Comparison of ENCODE assay signal across 1 cellular context in the genomic region with DNA sequence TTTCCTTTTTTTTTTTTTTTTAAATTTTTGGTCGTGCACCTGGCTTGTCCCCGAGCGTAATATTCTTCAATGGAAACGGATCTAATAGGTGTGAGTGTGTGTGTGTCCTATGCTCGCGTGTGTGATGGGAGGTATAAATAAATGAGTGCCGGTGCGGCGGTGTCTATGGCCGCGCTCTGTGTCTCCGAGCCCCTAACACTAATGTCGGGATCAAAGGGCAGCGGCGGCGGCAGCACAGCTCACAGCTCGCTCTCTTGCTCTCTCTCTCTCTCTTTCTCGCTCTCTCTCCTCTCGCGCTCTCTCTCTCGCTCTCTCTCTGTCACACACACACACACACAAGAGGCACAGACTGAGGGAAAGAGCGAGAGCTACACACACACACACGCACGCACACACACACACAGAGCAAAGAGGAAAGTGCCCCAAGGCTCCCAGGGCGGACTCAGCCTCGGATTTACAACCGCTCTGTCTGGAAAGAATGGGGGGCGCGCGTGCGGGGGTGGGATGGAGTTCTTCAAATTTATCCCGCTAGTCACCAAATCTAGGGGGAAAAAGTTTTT.
TF ChIP-seq lines count a peak whose summit lies in the region.

A gene with protein sequence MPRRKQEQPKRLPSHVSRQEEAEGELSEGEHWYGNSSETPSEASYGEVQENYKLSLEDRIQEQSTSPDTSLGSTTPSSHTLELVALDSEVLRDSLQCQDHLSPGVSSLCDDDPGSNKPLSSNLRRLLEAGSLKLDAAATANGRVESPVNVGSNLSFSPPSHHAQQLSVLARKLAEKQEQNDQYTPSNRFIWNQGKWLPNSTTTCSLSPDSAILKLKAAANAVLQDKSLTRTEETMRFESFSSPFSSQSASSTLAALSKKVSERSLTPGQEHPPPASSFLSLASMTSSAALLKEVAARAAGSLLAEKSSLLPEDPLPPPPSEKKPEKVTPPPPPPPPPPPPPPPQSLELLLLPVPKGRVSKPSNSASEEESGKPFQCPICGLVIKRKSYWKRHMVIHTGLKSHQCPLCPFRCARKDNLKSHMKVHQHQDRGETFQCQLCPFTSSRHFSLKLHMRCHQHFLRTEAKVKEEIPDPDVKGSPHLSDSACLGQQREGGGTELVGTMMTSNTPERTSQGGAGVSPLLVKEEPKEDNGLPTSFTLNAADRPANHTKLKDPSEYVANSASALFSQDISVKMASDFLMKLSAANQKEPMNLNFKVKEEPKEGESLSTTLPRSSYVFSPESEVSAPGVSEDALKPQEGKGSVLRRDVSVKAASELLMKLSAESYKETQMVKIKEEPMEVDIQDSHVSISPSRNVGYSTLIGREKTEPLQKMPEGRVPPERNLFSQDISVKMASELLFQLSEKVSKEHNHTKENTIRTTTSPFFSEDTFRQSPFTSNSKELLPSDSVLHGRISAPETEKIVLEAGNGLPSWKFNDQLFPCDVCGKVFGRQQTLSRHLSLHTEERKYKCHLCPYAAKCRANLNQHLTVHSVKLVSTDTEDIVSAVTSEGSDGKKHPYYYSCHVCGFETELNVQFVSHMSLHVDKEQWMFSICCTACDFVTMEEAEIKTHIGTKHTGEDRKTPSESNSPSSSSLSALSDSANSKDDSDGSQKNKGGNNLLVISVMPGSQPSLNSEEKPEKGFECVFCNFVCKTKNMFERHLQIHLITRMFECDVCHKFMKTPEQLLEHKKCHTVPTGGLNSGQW (minus strand): TSS at position 206 of the 560 bp plus-strand sequence. CDS start 416 bp downstream, outside the sequence.

TF ChIP-seq in HepG2, 621 proteins besides CTCF, POLR2A, EP300 and RAD21 (continued from another document and continues in another):
- TF ChIP-seq, protein P1, sequence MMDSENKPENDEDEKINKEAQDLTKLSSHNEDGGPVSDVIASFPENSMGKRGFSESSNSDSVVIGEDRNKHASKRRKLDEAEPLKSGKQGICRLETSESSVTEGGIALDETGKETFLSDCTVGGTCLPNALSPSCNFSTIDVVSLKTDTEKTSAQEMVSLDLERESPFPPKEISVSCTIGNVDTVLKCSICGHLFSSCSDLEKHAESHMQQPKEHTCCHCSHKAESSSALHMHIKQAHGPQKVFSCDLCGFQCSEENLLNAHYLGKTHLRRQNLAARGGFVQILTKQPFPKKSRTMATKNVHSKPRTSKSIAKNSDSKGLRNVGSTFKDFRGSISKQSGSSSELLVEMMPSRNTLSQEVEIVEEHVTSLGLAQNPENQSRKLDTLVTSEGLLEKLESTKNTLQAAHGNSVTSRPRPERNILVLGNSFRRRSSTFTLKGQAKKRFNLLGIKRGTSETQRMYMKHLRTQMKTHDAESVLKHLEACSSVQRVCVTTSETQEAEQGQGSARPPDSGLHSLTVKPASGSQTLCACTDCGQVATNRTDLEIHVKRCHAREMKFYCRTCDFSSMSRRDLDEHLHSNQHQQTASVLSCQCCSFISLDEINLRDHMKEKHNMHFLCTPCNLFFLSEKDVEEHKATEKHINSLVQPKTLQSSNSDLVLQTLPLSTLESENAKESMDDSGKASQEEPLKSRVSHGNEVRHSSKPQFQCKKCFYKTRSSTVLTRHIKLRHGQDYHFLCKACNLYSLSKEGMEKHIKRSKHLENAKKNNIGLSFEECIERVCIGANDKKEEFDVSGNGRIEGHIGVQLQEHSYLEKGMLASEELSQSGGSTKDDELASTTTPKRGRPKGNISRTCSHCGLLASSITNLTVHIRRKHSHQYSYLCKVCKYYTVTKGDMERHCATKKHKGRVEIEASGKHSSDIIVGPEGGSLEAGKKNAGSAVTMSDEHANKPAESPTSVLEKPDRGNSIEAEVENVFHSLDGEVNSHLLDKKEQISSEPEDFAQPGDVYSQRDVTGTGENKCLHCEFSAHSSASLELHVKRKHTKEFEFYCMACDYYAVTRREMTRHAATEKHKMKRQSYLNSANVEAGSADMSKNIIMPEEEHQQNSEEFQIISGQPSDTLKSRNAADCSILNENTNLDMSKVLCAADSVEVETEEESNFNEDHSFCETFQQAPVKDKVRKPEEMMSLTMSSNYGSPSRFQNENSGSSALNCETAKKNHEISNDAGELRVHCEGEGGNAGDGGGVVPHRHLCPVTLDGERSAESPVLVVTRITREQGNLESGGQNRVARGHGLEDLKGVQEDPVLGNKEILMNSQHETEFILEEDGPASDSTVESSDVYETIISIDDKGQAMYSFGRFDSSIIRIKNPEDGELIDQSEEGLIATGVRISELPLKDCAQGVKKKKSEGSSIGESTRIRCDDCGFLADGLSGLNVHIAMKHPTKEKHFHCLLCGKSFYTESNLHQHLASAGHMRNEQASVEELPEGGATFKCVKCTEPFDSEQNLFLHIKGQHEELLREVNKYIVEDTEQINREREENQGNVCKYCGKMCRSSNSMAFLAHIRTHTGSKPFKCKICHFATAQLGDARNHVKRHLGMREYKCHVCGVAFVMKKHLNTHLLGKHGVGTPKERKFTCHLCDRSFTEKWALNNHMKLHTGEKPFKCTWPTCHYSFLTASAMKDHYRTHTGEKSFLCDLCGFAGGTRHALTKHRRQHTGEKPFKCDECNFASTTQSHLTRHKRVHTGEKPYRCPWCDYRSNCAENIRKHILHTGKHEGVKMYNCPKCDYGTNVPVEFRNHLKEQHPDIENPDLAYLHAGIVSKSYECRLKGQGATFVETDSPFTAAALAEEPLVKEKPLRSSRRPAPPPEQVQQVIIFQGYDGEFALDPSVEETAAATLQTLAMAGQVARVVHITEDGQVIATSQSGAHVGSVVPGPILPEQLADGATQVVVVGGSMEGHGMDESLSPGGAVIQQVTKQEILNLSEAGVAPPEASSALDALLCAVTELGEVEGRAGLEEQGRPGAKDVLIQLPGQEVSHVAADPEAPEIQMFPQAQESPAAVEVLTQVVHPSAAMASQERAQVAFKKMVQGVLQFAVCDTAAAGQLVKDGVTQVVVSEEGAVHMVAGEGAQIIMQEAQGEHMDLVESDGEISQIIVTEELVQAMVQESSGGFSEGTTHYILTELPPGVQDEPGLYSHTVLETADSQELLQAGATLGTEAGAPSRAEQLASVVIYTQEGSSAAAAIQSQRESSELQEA (CRISPR knock-in tag; IDR thresholded peaks at IDR 0.05; ENCODE audit: not compliant biosample characterization) = no peak
- TF ChIP-seq ZNF432 (CRISPR knock-in tag; IDR thresholded peaks at IDR 0.05; ENCODE audit: borderline replicate concordance) (no peak), NFKB2 (CRISPR knock-in tag; IDR thresholded peaks at IDR 0.05; ENCODE audit: borderline replicate concordance) (peak; percentile 49; the same call in 1 of the 2 replicates), NR2C2 (CRISPR knock-in tag; IDR thresholded peaks at IDR 0.05; ENCODE audit: borderline replicate concordance) (peak; percentile 74; the same call in 1 of the 2 replicates), CREM (IDR thresholded peaks at IDR 0.05) (peak; percentile 28; the same call in 1 of the 2 replicates), CREM (CRISPR knock-in tag; IDR thresholded peaks at IDR 0.05) (no peak), ZNF562 (CRISPR knock-in tag; IDR thresholded peaks at IDR 0.05; ENCODE audit: borderline replicate concordance) (no peak), TEAD3 (CRISPR knock-in tag; optimal IDR thresholded peaks at IDR 0.05; ENCODE audit: borderline replicate concordance) (peak; percentile 50), ZSCAN20 (CRISPR knock-in tag; IDR thresholded peaks at IDR 0.05; ENCODE audit: borderline replicate concordance) (no peak), ZFP37 (CRISPR knock-in tag; IDR thresholded peaks at IDR 0.05; ENCODE audit: borderline replicate concordance) (no peak), ZNF781 (CRISPR knock-in tag; IDR thresholded peaks at IDR 0.05; ENCODE audit: borderline replicate concordance, not compliant biosample characterization) (no peak), MXD4 (CRISPR knock-in tag; IDR thresholded peaks at IDR 0.05) (no peak), ATRX (CRISPR knock-in tag; IDR thresholded peaks at IDR 0.05; ENCODE audit: borderline replicate concordance) (no peak), ZNF253 (CRISPR knock-in tag; IDR thresholded peaks at IDR 0.05; ENCODE audit: borderline replicate concordance) (no peak), FOXM1 (CRISPR knock-in tag; IDR thresholded peaks at IDR 0.05) (no peak), NR2F2 (IDR thresholded peaks at IDR 0.05; ENCODE audit: borderline replicate concordance, low read depth) (peak; percentile 68; the same call in 1 of the 2 replicates), CBX1 (IDR thresholded peaks at IDR 0.05; ENCODE audit: low read depth) (peak; percentile 72), NPAS2 (CRISPR knock-in tag; IDR thresholded peaks at IDR 0.05; ENCODE audit: borderline replicate concordance) (no peak), ZNF788 (CRISPR knock-in tag; IDR thresholded peaks at IDR 0.05; ENCODE audit: borderline replicate concordance) (peak; percentile 71; the same call in 1 of the 2 replicates), BHLHE40 (IDR thresholded peaks at IDR 0.05; ENCODE audit: low read length) (peak; percentile 36; the same call in 1 of the 2 replicates), POLR2AphosphoS2 (IDR thresholded peaks at IDR 0.05; ENCODE audit: low read depth, low read length) (no peak), ZSCAN9 (CRISPR knock-in tag; IDR thresholded peaks at IDR 0.05; ENCODE audit: borderline replicate concordance) (no peak), ARID2 (CRISPR knock-in tag; IDR thresholded peaks at IDR 0.05; ENCODE audit: borderline replicate concordance) (no peak), KLF16 (CRISPR knock-in tag; IDR thresholded peaks at IDR 0.05) (0 out of 4 replicates have a peak, but pooled peaks of 1 of the 2 experiments have one; percentile 38), ZNF451 (CRISPR knock-in tag; IDR thresholded peaks at IDR 0.05) (no peak), ZBTB3 (CRISPR knock-in tag; IDR thresholded peaks at IDR 0.05; ENCODE audit: borderline replicate concordance, low read depth) (no peak), PHF20 (CRISPR knock-in tag; IDR thresholded peaks at IDR 0.05) (peak; percentile 36; the same call in 1 of the 2 replicates), MAF1 (CRISPR knock-in tag; IDR thresholded peaks at IDR 0.05; ENCODE audit: borderline replicate concordance) (no peak), SATB2 (CRISPR knock-in tag; IDR thresholded peaks at IDR 0.05) (no peak), ZNF501 (CRISPR knock-in tag; IDR thresholded peaks at IDR 0.05) (no peak)
- TF ChIP-seq, protein P2, sequence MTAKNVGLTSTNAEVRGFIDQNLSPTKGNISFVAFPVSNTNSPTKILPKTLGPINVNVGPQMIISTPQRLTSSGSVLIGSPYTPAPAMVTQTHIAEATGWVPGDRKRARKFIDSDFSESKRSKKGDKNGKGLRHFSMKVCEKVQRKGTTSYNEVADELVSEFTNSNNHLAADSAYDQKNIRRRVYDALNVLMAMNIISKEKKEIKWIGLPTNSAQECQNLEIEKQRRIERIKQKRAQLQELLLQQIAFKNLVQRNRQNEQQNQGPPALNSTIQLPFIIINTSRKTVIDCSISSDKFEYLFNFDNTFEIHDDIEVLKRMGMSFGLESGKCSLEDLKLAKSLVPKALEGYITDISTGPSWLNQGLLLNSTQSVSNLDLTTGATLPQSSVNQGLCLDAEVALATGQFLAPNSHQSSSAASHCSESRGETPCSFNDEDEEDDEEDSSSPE (CRISPR knock-in tag; IDR thresholded peaks at IDR 0.05) = no peak
- TF ChIP-seq, protein P3, sequence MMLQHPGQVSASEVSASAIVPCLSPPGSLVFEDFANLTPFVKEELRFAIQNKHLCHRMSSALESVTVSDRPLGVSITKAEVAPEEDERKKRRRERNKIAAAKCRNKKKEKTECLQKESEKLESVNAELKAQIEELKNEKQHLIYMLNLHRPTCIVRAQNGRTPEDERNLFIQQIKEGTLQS (CRISPR knock-in tag; IDR thresholded peaks at IDR 0.05) = no peak
- TF ChIP-seq, protein P4, sequence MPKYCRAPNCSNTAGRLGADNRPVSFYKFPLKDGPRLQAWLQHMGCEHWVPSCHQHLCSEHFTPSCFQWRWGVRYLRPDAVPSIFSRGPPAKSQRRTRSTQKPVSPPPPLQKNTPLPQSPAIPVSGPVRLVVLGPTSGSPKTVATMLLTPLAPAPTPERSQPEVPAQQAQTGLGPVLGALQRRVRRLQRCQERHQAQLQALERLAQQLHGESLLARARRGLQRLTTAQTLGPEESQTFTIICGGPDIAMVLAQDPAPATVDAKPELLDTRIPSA (CRISPR knock-in tag; IDR thresholded peaks at IDR 0.05; ENCODE audit: borderline replicate concordance) = no peak
- TF ChIP-seq, protein P5, sequence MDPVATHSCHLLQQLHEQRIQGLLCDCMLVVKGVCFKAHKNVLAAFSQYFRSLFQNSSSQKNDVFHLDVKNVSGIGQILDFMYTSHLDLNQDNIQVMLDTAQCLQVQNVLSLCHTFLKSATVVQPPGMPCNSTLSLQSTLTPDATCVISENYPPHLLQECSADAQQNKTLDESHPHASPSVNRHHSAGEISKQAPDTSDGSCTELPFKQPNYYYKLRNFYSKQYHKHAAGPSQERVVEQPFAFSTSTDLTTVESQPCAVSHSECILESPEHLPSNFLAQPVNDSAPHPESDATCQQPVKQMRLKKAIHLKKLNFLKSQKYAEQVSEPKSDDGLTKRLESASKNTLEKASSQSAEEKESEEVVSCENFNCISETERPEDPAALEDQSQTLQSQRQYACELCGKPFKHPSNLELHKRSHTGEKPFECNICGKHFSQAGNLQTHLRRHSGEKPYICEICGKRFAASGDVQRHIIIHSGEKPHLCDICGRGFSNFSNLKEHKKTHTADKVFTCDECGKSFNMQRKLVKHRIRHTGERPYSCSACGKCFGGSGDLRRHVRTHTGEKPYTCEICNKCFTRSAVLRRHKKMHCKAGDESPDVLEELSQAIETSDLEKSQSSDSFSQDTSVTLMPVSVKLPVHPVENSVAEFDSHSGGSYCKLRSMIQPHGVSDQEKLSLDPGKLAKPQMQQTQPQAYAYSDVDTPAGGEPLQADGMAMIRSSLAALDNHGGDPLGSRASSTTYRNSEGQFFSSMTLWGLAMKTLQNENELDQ (CRISPR knock-in tag; IDR thresholded peaks at IDR 0.05; ENCODE audit: borderline replicate concordance) = no peak
- TF ChIP-seq, protein P6, sequence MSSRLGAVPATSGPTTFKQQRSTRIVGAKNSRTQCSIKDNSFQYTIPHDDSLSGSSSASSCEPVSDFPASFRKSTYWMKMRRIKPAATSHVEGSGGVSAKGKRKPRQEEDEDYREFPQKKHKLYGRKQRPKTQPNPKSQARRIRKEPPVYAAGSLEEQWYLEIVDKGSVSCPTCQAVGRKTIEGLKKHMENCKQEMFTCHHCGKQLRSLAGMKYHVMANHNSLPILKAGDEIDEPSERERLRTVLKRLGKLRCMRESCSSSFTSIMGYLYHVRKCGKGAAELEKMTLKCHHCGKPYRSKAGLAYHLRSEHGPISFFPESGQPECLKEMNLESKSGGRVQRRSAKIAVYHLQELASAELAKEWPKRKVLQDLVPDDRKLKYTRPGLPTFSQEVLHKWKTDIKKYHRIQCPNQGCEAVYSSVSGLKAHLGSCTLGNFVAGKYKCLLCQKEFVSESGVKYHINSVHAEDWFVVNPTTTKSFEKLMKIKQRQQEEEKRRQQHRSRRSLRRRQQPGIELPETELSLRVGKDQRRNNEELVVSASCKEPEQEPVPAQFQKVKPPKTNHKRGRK (CRISPR knock-in tag; IDR thresholded peaks at IDR 0.05) = peak; percentile 89
- TF ChIP-seq, protein P7, sequence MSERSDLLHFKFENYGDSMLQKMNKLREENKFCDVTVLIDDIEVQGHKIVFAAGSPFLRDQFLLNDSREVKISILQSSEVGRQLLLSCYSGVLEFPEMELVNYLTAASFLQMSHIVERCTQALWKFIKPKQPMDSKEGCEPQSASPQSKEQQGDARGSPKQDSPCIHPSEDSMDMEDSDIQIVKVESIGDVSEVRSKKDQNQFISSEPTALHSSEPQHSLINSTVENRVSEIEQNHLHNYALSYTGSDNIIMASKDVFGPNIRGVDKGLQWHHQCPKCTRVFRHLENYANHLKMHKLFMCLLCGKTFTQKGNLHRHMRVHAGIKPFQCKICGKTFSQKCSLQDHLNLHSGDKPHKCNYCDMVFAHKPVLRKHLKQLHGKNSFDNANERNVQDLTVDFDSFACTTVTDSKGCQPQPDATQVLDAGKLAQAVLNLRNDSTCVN (CRISPR knock-in tag; IDR thresholded peaks at IDR 0.05; ENCODE audit: borderline replicate concordance) = no peak
